9 cellular contexts compared by ENCODE assay signal in the genomic region with DNA sequence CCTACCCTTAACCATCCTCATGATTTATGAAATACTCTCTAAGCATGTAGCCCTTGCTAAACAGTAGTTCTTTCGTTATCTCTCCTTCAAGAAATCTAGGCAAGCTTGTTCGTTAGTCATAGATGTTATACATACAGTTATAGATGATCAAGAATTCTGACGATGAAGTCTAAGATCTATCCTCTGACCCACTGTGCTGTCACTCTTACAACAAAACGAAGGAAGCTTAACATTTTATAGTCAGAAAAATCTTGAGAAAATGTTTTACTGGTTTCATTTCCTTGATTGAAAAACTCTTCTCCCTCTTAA.
DNase-seq lines count a peak whose midpoint lies in the region; ATAC-seq, FAIRE-seq and TF ChIP-seq lines count a peak whose summit lies in the region.
"Had no signal": no experiment of that assay in that cellular context is flagged by ENCODE, and none has a peak within 500 bp of the region (broad histone marks: within the 10 kb centered on the region; RNA-seq: fewer than 3 reads in every experiment).

No MANE protein-coding gene starts in this region.

- H4K8ac ChIP-seq in IMR-90 (ENCODE audit: low read depth in 2 of 2, low read length in 2 of 2) = no peak overlapping the region

- H3K56ac ChIP-seq in IMR-90 (ENCODE audit: extremely low read depth, insufficient read depth, low read length) = no peak overlapping the region

- H3K9me1 ChIP-seq in IMR-90 (ENCODE audit: insufficient read depth, low read length) = peaks cover 9% of the 10 kb centered on the region

- no peaks in the 10 kb centered on the region for H3K36me3 Mint-ChIP-seq in astrocyte (ENCODE audit: low read depth, unreplicated experiment)
- H3K36me3 Mint-ChIP-seq in naive thymus-derived CD8-positive, alpha-beta T cell = peaks cover 0 to under 1% (median under 1%) of the 10 kb centered on the region in 3 donors

- H3K18ac ChIP-seq in IMR-90 (ENCODE audit: low read depth, low read length) = no peak overlapping the region

- H3K4me3 ChIP-seq in BLaER1 treated with 17β-estradiol and CSF1 and Interleukin-3, amounts not matched to agents 10 nM and 100 nM = no peak overlapping the region
- H3K4me3 ChIP-seq in IMR-90 (ENCODE audit: insufficient read depth, low read depth, low read length) (no peak overlapping the region), astrocyte (ENCODE audit: insufficient read depth, low read depth, low read length) (no peak overlapping the region)

- H3K23ac ChIP-seq in IMR-90 (ENCODE audit: low read depth, low read length) = no peak overlapping the region

- no peak overlapping the region for H3K4ac ChIP-seq in IMR-90 (ENCODE audit: low read depth, low read length)

- H3K4me3 Mint-ChIP-seq in astrocyte (ENCODE audit: unreplicated experiment) = no peak overlapping the region
- peak overlapping the region in 9 of 10 donors; percentile 1 to 60 (median 47) for H3K4me3 Mint-ChIP-seq in naive thymus-derived CD8-positive, alpha-beta T cell

- in situ Hi-C loops in IMR-90 (cut with MboI; ENCODE audit: low sequenced_read_pairs) = no loop called here

- intact Hi-C loops in IMR-90 (cut with micrococcal nuclease) = no loop called here

- no peaks in the 10 kb centered on the region for H3K9me3 Mint-ChIP-seq in astrocyte (ENCODE audit: unreplicated experiment)
- no peaks in the 10 kb centered on the region for H3K9me3 Mint-ChIP-seq in naive thymus-derived CD8-positive, alpha-beta T cell

- DNase-seq in IMR-90 (no peak), astrocyte (ENCODE audit: low read depth) (no peak), hippocampal formation (lab: John Stamatoyannopoulos, UW) (no peak), 8988T (no peak)
- DNase-seq in naive thymus-derived CD8-positive, alpha-beta T cell = no peak
- DNase-seq in central memory CD4-positive, alpha-beta T cell = no peak
- DNase-seq: RPMI8226 had no signal

- peaks cover 29 to 93% (median 74%) of the 10 kb centered on the region in 11 experiments for H4K20me1 ChIP-seq in BLaER1 treated with 17β-estradiol and CSF1 and Interleukin-3, amounts not matched to agents 10 nM and 100 nM
- H4K20me1 ChIP-seq in IMR-90 (ENCODE audit: insufficient read depth, low read length) = peaks cover 40% of the 10 kb centered on the region
- H4K20me1 ChIP-seq in astrocyte (ENCODE audit: insufficient read depth, low read length) = peaks cover 72% of the 10 kb centered on the region

- H3K27ac ChIP-seq in BLaER1 treated with 17β-estradiol and CSF1 and Interleukin-3, amounts not matched to agents 10 nM and 100 nM = peak overlapping the region in 3 of 11 experiments; percentile 3 to 18 (median 3); a peak in 3 of 22 replicates
- H3K27ac ChIP-seq in IMR-90 (ENCODE audit: insufficient read depth, low read length) (no peak overlapping the region), astrocyte (ENCODE audit: low read depth, low read length) (no peak overlapping the region)

- H3K79me1 ChIP-seq in IMR-90 (ENCODE audit: low read depth in 1 of 2, low read length in 2 of 2) = peaks cover 19 to 49% of the 10 kb centered on the region in 2 experiments

- no peaks in the 10 kb centered on the region; a peak in 3 of 22 replicates for H3K36me3 ChIP-seq in BLaER1 treated with 17β-estradiol and CSF1 and Interleukin-3, amounts not matched to agents 10 nM and 100 nM
- H3K36me3 ChIP-seq in IMR-90 (ENCODE audit: control insufficient read depth, insufficient read depth, low read length) (no peaks in the 10 kb centered on the region), astrocyte (ENCODE audit: insufficient read depth, low read length) (no peaks in the 10 kb centered on the region)

- no peak overlapping the region for H2BK120ac ChIP-seq in IMR-90 (ENCODE audit: low read depth, low read length)

- no peak for FAIRE-seq in astrocyte (lab: Jason Lieb, UNC)

- no peak overlapping the region for H4K91ac ChIP-seq in IMR-90 (ENCODE audit: insufficient read depth, low read depth, low read length)

- no peaks in the 10 kb centered on the region for H3K27me3 Mint-ChIP-seq in astrocyte (ENCODE audit: low read depth, unreplicated experiment)
- H3K27me3 Mint-ChIP-seq in naive thymus-derived CD8-positive, alpha-beta T cell = no peaks in the 10 kb centered on the region

- H3K27ac Mint-ChIP-seq in astrocyte (ENCODE audit: unreplicated experiment) = peak overlapping the region; percentile 53
- peak overlapping the region; percentile 2 to 82 (median 54) for H3K27ac Mint-ChIP-seq in naive thymus-derived CD8-positive, alpha-beta T cell

- H2AFZ ChIP-seq in IMR-90 (replicated peaks; ENCODE audit: low read length, poor library complexity) (no peak overlapping the region), astrocyte (ENCODE audit: low read depth, low read length) (no peak overlapping the region)

- no peak overlapping the region for H4K5ac ChIP-seq in IMR-90 (ENCODE audit: low read depth, low read length)

- no peak for TF ChIP-seq POLR2A in IMR-90 (IDR thresholded peaks at IDR 0.05; ENCODE audit: low read depth, low read length)

- no peak for TF ChIP-seq RAD21 in IMR-90 (IDR thresholded peaks at IDR 0.05; ENCODE audit: low read length)

- dilution Hi-C loops in IMR-90 (cut with HindIII; ENCODE audit: low sequenced_read_pairs, unreplicated experiment) = no loop called here

- no peak overlapping the region for H2BK5ac ChIP-seq in IMR-90 (ENCODE audit: low read depth, low read length, poor library complexity, severe bottlenecking)

- H3K4me1 Mint-ChIP-seq in astrocyte (ENCODE audit: low read depth, unreplicated experiment) = peaks cover 34% of the 10 kb centered on the region
- H3K4me1 Mint-ChIP-seq in naive thymus-derived CD8-positive, alpha-beta T cell = peaks cover 26 to 74% (median 67%) of the 10 kb centered on the region in 4 donors

- no peak overlapping the region for H2AK5ac ChIP-seq in IMR-90 (ENCODE audit: low read depth, low read length)

- no peaks in the 10 kb centered on the region for H3K27me3 ChIP-seq in BLaER1 treated with 17β-estradiol and CSF1 and Interleukin-3, amounts not matched to agents 10 nM and 100 nM
- H3K27me3 ChIP-seq in IMR-90 (ENCODE audit: control insufficient read depth, insufficient read depth, low read length) = no peaks in the 10 kb centered on the region
- H3K27me3 ChIP-seq in astrocyte (ENCODE audit: insufficient read depth, low read length) = no peaks in the 10 kb centered on the region

- POLR2A ChIA-PET in IMR-90 (lab: Charles Lee; ENCODE audit: unreplicated experiment) = no interaction called here
- POLR2A ChIA-PET in naive thymus-derived CD8-positive, alpha-beta T cell (lab: Charles Lee) = interaction anchor here (0.7 kb wide), 1 partner anchor 10 kb away, joined by 4 read pairs; no protein-coding TSS in a partner anchor

- no peak overlapping the region for H3K14ac ChIP-seq in IMR-90 (replicated peaks; ENCODE audit: low read depth, low read length)

- H3K9me3 ChIP-seq in BLaER1 treated with 17β-estradiol and CSF1 and Interleukin-3, amounts not matched to agents 10 nM and 100 nM (replicated peaks in 1 of 11) = peaks cover 0 to 4% (median 0%) of the 10 kb centered on the region in 11 experiments; a peak in 1 of 22 replicates
- H3K9me3 ChIP-seq in IMR-90 (ENCODE audit: control insufficient read depth, insufficient read depth, low read length) (no peaks in the 10 kb centered on the region), astrocyte (ENCODE audit: insufficient read depth, low read depth, low read length) (no peaks in the 10 kb centered on the region)

- CTCF ChIA-PET in IMR-90 (lab: Yijun Ruan, JAX) = interaction anchor here (1.2 to 2.2 kb wide), 2 partner anchors 11 to 14 kb away, joined by 3 to 6 read pairs; no protein-coding TSS in a partner anchor

- H2BK20ac ChIP-seq in IMR-90 (ENCODE audit: low read depth, low read length) = no peak overlapping the region

- TF ChIP-seq CTCF in IMR-90 (conservative IDR thresholded peaks at IDR 0.05; ENCODE audit: low read depth, low read length) = no peak
- no peak for TF ChIP-seq CTCF in astrocyte (IDR thresholded peaks at IDR 0.05; ENCODE audit: insufficient read depth, low read depth, low read length)

- ATAC-seq in IMR-90 (ENCODE audit: low read depth) (peak; percentile 38; the same call in 1 of the 2 replicates), HG03457 (IDR thresholded peaks at IDR 0.05; ENCODE audit: unreplicated experiment) (no peak)
- peak in 1 of 2 donors; percentile 32 for ATAC-seq in naive thymus-derived CD8-positive, alpha-beta T cell

- no peak overlapping the region for H2BK15ac ChIP-seq in IMR-90 (ENCODE audit: low read depth, low read length)

- H2AK9ac ChIP-seq in IMR-90 (replicated peaks; ENCODE audit: low read depth, low read length, poor library complexity) = no peak overlapping the region

- no TSS peak for BruUV-seq in IMR-90 (replicated peaks; lab: Mats Ljungman, UMichigan)

- peaks cover 36 to 57% (median 40%) of the 10 kb centered on the region in 10 experiments for H3K4me1 ChIP-seq in BLaER1 treated with 17β-estradiol and CSF1 and Interleukin-3, amounts not matched to agents 10 nM and 100 nM
- H3K4me1 ChIP-seq in IMR-90 (ENCODE audit: control insufficient read depth, insufficient read depth, low read length) = peaks cover 6% of the 10 kb centered on the region
- no peaks in the 10 kb centered on the region for H3K4me1 ChIP-seq in astrocyte (ENCODE audit: insufficient read depth, low read length)

- no CpG with 5 or more reads among the region's 4 CpGs for WGBS in IMR-90 (ENCODE audit: extremely low coverage in 2 of 2, insufficient read length in 1 of 2), 2 experiments

- peak overlapping the region in 1 of 11 experiments; percentile 20; a peak in 2 of 22 replicates for H3K9ac ChIP-seq in BLaER1 treated with 17β-estradiol and CSF1 and Interleukin-3, amounts not matched to agents 10 nM and 100 nM
- H3K9ac ChIP-seq in IMR-90 (ENCODE audit: low read depth, low read length) (no peak overlapping the region), astrocyte (ENCODE audit: low read length) (no peak overlapping the region)

- peaks cover 19% of the 10 kb centered on the region for H3K79me2 ChIP-seq in astrocyte (ENCODE audit: insufficient read depth, low read length)

- peak overlapping the region; percentile 56 to 81 (median 66) for H3K4me2 ChIP-seq in BLaER1 treated with 17β-estradiol and CSF1 and Interleukin-3, amounts not matched to agents 10 nM and 100 nM
- H3K4me2 ChIP-seq in IMR-90 (ENCODE audit: low read depth, low read length) (no peak overlapping the region), astrocyte (ENCODE audit: low read length) (no peak overlapping the region)

TF ChIP-seq in IMR-90, 13 proteins besides CTCF, POLR2A, EP300 and RAD21 (continues in another document):
- TF ChIP-seq MAFK (IDR thresholded peaks at IDR 0.05; ENCODE audit: low read depth, low read length) (no peak), FOS (IDR thresholded peaks at IDR 0.05; ENCODE audit: low read depth, low read length) (no peak)
- TF ChIP-seq, protein P1, sequence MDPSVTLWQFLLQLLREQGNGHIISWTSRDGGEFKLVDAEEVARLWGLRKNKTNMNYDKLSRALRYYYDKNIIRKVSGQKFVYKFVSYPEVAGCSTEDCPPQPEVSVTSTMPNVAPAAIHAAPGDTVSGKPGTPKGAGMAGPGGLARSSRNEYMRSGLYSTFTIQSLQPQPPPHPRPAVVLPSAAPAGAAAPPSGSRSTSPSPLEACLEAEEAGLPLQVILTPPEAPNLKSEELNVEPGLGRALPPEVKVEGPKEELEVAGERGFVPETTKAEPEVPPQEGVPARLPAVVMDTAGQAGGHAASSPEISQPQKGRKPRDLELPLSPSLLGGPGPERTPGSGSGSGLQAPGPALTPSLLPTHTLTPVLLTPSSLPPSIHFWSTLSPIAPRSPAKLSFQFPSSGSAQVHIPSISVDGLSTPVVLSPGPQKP (IDR thresholded peaks at IDR 0.05; ENCODE audit: borderline replicate concordance, low read depth, low read length) = no peak

Comparison
In these comparisons a context has a peak if more than half of its experiments do, and no peak if none do; other contexts are left out.
1. H3K4me2 ChIP-seq: peak in BLaER1 treated with 17β-estradiol and CSF1 and Interleukin-3, amounts not matched to agents 10 nM and 100 nM (11 of 11); none in IMR-90 (single experiment) and astrocyte (single experiment).